In the genomic region with DNA sequence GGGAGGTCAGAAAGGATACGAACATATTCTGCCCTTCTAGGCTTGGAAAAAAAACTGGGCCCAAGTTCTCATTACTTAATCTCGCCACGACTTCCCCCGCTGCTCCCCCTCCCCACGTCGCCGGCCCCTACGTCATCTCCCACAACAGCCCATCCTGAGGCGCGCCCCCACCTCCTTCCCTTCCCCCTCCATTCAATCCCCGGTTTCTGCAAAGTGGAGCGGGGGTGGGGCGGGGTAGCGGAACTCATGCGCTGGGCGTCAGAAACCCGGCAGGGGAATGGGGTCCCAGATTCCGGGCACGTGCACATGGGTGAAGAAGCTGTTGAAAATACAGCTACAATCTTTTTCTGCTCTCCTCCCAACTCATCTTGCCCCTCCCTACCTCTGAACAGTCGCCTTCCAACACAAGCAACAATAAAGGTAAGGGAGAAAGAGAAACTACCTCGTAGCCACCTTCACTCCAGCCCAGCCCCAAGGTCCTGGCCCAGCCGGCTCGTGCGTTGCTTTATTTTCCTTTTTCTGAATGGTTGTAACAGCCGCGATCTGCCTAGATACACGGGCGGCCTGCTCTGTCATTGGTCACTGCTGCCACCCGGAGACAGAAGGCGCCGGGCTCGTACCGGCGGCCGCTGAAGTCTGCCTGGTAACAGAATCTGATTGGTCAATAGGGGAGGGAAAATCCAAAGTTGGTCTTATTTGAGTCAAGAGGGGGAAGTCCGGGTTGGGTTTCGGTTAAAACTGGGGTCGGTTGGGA, we compare ENCODE assay signal across 8 cellular contexts. TPM values are rescaled to one million over a fixed set of nuclear protein-coding genes. Genes with fewer than 3 reads are reported as not detected.
DNase-seq lines count a peak whose midpoint lies in the region; ATAC-seq and TF ChIP-seq lines count a peak whose summit lies in the region.

RFX5 (minus strand) TSS at position 484 of the 754 bp plus-strand sequence. CDS start 932 bp downstream, outside the sequence.

- peak; percentile 98 for DNase-seq in AG08395 (ENCODE audit: low spot score)
- peak; percentile 99 for DNase-seq in NCI-H345 (lab: John Stamatoyannopoulos, UW)
- peak; percentile 77 for DNase-seq in activated B cell treated with CpG ODN at 0.5 μM for 24 hours
- DNase-seq in caudate nucleus (lab: John Stamatoyannopoulos, UW): peak; percentile 26 to 98 (median 91)
- peak; percentile 95 to 96 (median 96) for DNase-seq in immature natural killer cell
- peak; percentile 91 for DNase-seq in smooth muscle cell of the brain vasculature (ENCODE audit: low read depth, low spot score)

- peak within 1 kb of the TSS; percentile 98 for H3K4me3 Mint-ChIP-seq in activated B cell treated with CpG ODN at 0.5 μM for 24 hours
- peak within 1 kb of the TSS; percentile 93 to 98 (median 96) for H3K4me3 Mint-ChIP-seq in immature natural killer cell

- peak; percentile 61 for TF ChIP-seq POLR2A in GM18951 (IDR thresholded peaks at IDR 0.05; ENCODE audit: extremely low read depth, insufficient read depth, insufficient read length)

- H3K27ac ChIP-seq in caudate nucleus (ENCODE audit: low read depth, low read length): peak within 1 kb of the TSS; percentile 94

- in situ Hi-C loops in GM18951 (cut with MboI; ENCODE audit: low sequenced_read_pairs, unreplicated experiment): no loop called here

- H3K27me3 Mint-ChIP-seq in activated B cell treated with CpG ODN at 0.5 μM for 24 hours (no peaks in the 10 kb centered on the region), immature natural killer cell (ENCODE audit: low read depth in 3 of 3) (peaks cover 6 to 11% (median 8%) of the 10 kb centered on the region in 3 donors)

- no peak for TF ChIP-seq CTCF in activated B cell treated with CpG ODN at 0.5 μM for 24 hours (IDR thresholded peaks at IDR 0.05)

- intact Hi-C loops in activated B cell treated with CpG ODN at 0.5 μM for 24 hours (cut with micrococcal nuclease): loop anchor here (1.0 to 10.0 kb wide), 9 partner anchors 20 to 1025 kb away; partner anchors contain the start of genes ENSA, PI4KB, PIP5K1A and POGZ

- CTCF ChIA-PET in activated B cell treated with CpG ODN at 0.5 μM for 24 hours (lab: Charles Lee): no interaction called here

- H3K36me3 Mint-ChIP-seq in activated B cell treated with CpG ODN at 0.5 μM for 24 hours (ENCODE audit: low read depth): peaks cover 52% of the 10 kb centered on the region
- H3K36me3 Mint-ChIP-seq in immature natural killer cell: peaks cover 0 to 23% (median 7%) of the 10 kb centered on the region in 3 donors

- H3K4me1 Mint-ChIP-seq in activated B cell treated with CpG ODN at 0.5 μM for 24 hours (peaks cover 55% of the 10 kb centered on the region), immature natural killer cell (peaks cover 26 to 29% of the 10 kb centered on the region in 2 donors)

- H3K27ac Mint-ChIP-seq in activated B cell treated with CpG ODN at 0.5 μM for 24 hours: peak within 1 kb of the TSS; percentile 100
- peak within 1 kb of the TSS; percentile 94 to 100 (median 98) for H3K27ac Mint-ChIP-seq in immature natural killer cell

- peak; percentile 92 for ATAC-seq in HG03196 (IDR thresholded peaks at IDR 0.05; ENCODE audit: unreplicated experiment)
- ATAC-seq in activated B cell treated with CpG ODN at 0.5 μM for 24 hours (ENCODE audit: low read depth): peak; percentile 91

- POLR2A ChIA-PET in activated B cell treated with CpG ODN at 0.5 μM for 24 hours (lab: Charles Lee): interaction anchor here (0.6 to 5.5 kb wide), 18 partner anchors 9 to 247 kb away, joined by 3 to 61 read pairs (median 4); partner anchors contain the start of genes PI4KB, PSMB4, PSMD4 and VPS72

- H3K9me3 Mint-ChIP-seq in activated B cell treated with CpG ODN at 0.5 μM for 24 hours (peaks cover 1% of the 10 kb centered on the region), immature natural killer cell (peaks cover 0 to 2% (median 0%) of the 10 kb centered on the region in 6 donors)

RNA-seq across cellular contexts. Expression of gene RFX5, which starts in this region (rescaled TPM):
- 222 and 262 TPM in 2 replicates for total RNA-seq in activated B cell treated with CpG ODN at 0.5 μM for 24 hours
- polyA plus RNA-seq in immature natural killer cell: 10 to 100 TPM; 30.0 to 37.8 (median 37.1) TPM

Comparison
In these comparisons a context has a peak if more than half of its experiments do, and no peak if none do; other contexts are left out.
1. Peak in every context shown above with its lines: DNase-seq, ATAC-seq and H3K27ac ChIP-seq.